ENCODE assay signal across 8 cellular contexts in the genomic region with DNA sequence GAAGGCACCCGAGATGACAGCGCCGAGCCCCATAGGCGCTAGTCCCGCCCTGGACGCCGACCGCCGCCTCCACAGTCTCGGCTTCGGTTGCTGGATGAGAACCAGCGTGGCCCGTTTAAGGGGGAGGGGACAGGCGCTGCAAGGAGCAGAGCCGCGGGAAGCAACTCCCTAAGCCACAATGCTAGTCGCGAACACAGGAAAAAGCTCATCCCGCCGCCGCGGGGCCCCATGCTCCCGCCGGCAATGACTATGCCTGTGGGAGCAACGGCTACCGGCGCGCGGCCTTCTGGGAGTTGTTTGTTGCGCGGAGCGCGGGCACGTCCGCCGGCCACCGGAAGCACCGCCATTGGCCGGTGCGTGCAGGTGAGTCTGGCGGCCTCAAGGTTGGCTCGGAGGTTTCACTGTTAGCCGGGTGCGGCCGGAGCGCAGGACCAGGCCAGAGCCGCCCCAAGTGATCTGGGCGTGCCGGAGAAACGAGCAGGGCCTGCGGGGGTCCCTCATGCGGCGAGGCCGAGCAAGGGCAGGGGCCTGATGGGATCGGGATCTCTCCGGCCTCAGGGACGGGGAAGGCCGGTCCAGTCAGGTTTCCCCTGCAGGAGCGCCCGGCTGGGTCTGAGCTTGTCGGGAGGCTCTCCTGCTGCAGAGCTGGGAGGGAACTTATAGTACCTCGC. TPM values are rescaled to one million over a fixed set of nuclear protein-coding genes. Genes with fewer than 3 reads are reported as not detected.
A peak's percentile ranks its signal among the peaks of the same experiment; 100 is the strongest.
DNase-seq lines count a peak whose midpoint lies in the region; ATAC-seq, FAIRE-seq and TF ChIP-seq lines count a peak whose summit lies in the region.

A gene (plus strand): TSS at position 331 of the 671 bp plus-strand sequence. CDS start 15,110 bp downstream, outside the sequence.

- peaks cover 18% of the 10 kb centered on the region for H3K4me1 Mint-ChIP-seq in HFFc6 (ENCODE audit: low read depth)

- no TSS peak for BruUV-seq in GM12878 (replicated peaks; lab: Mats Ljungman, UMichigan)

- H3K79me2 ChIP-seq in GM12878 (ENCODE audit: control insufficient read depth, insufficient read depth, low read length) = peaks cover 25% of the 10 kb centered on the region

- peaks cover 56% of the 10 kb centered on the region for H3K36me3 Mint-ChIP-seq in HFFc6 (ENCODE audit: low read depth)

- POLR2A ChIA-PET in GM10248 (lab: Yijun Ruan, JAX) = no interaction called here
- POLR2A ChIA-PET in GM12878 (lab: Charles Lee) = interaction anchor here (0.6 to 1.7 kb wide), 6 partner anchors 52 to 796 kb away, joined by 3 to 5 read pairs (median 4); a partner anchor contains a TSS
- POLR2A ChIA-PET in HEK293T (lab: Yijun Ruan, JAX) = interaction anchor here (0.6 to 2.6 kb wide), 9 partner anchors 11 to 290 kb away, joined by 3 to 13 read pairs (median 5); a partner anchor contains a TSS

- peaks cover 19% of the 10 kb centered on the region; the same call in 2 of the 3 replicates for H3K9me3 ChIP-seq in GM12878 (replicated peaks; ENCODE audit: control insufficient read depth, insufficient read depth, low read length)
- no peaks in the 10 kb centered on the region for H3K9me3 ChIP-seq in iPS DF 6.9 (ENCODE audit: control insufficient read depth, insufficient read depth, low read length)
- H3K9me3 ChIP-seq in sigmoid colon = peaks cover 4 to 20% (median 12%) of the 10 kb centered on the region in 4 donors

- ATAC-seq in GM12878 = peak; percentile 98

- under 1% methylated on average over 62 of the region's 62 CpGs for WGBS in GM12878 (ENCODE audit: insufficient coverage, insufficient replicate concordance, low lambda C conversion rate, missing lambda C conversion rate)
- WGBS in iPS DF 6.9 (ENCODE audit: insufficient coverage, insufficient read length) = no CpG with 5 or more reads among the region's 62 CpGs
- 0% methylated on average over 62 of the region's 62 CpGs for WGBS in sigmoid colon, 2 donors

- intact Hi-C loops in GM12878 (cut with micrococcal nuclease; ENCODE audit: unreplicated experiment) (loop anchor here (10.0 kb wide), 1 partner anchor 76 kb away; a partner anchor contains a TSS), sigmoid colon (cut with DNase I) (no loop called here)

- H3K27ac ChIP-seq in GM12878 (ENCODE audit: control insufficient read depth, insufficient read depth) = peak within 1 kb of the TSS; percentile 88
- H3K27ac ChIP-seq in iPS DF 6.9 (ENCODE audit: low read length) = no peak within 1 kb of the TSS
- H3K27ac ChIP-seq in sigmoid colon = peak within 1 kb of the TSS; percentile 74 to 82 (median 75)

- H3K9me3 Mint-ChIP-seq in HFFc6 = peaks cover 66% of the 10 kb centered on the region

- H4K20me1 ChIP-seq in GM12878 (ENCODE audit: control insufficient read depth, insufficient read depth) = no peaks in the 10 kb centered on the region

- CTCF ChIA-PET in GM10248 (lab: Yijun Ruan, JAX) = interaction anchor here (1.0 to 2.1 kb wide), 2 partner anchors 8 to 9 kb away, joined by 3 to 6 read pairs; no protein-coding TSS in a partner anchor
- CTCF ChIA-PET in GM12878 (lab: Yijun Ruan, JAX) = interaction anchor here (0.8 to 1.5 kb wide), 5 partner anchors 35 to 292 kb away, joined by 3 to 5 read pairs (median 3); a partner anchor contains a TSS
- CTCF ChIA-PET in HEK293T (lab: Yijun Ruan, JAX) = no interaction called here

- no peak for TF ChIP-seq RAD21 in GM12878 (IDR thresholded peaks at IDR 0.05; ENCODE audit: insufficient read depth, low read depth, low read length)

- H3K4me3 ChIP-seq in GM12878 (peak within 1 kb of the TSS; percentile 85), iPS DF 6.9 (ENCODE audit: low read length) (peak within 1 kb of the TSS; percentile 81), sigmoid colon (peak within 1 kb of the TSS; percentile 68 to 89 (median 68))

- H3K4me2 ChIP-seq in GM12878 (ENCODE audit: control insufficient read depth, insufficient read depth) = peak within 1 kb of the TSS; percentile 96

- H3K27me3 ChIP-seq in GM12878 (replicated peaks in 1 of 2; ENCODE audit: control insufficient read depth in 2 of 2, insufficient read depth in 2 of 2, low read length in 1 of 2) (no peaks in the 10 kb centered on the region), iPS DF 6.9 (ENCODE audit: control insufficient read depth, insufficient read depth, low read length) (no peaks in the 10 kb centered on the region), sigmoid colon (no peaks in the 10 kb centered on the region)

- SMC1A ChIA-PET in GM12878 (lab: Charles Lee; ENCODE audit: uncharacterized antibody, unreplicated experiment) = interaction anchor here (0.8 to 1.5 kb wide), 3 partner anchors 33 to 291 kb away, joined by 3 to 4 read pairs (median 3); a partner anchor contains a TSS

- peak within 1 kb of the TSS; percentile 96 for H3K4me3 Mint-ChIP-seq in HFFc6

- peaks cover 7% of the 10 kb centered on the region for H3K27me3 Mint-ChIP-seq in HFFc6 (ENCODE audit: insufficient read depth)

- TF ChIP-seq CTCF in GM10248 (IDR thresholded peaks at IDR 0.05; ENCODE audit: control extremely low read depth, extremely low read depth, low read depth, missing control alignments) = no peak
- peak; percentile 58 for TF ChIP-seq CTCF in HFFc6 (IDR thresholded peaks at IDR 0.05)
- TF ChIP-seq CTCF in GM12878 (IDR thresholded peaks at IDR 0.05 in 2 of 3, conservative IDR thresholded peaks at IDR 0.05 in 1 of 3; ENCODE audit: control insufficient read depth in 2 of 3, extremely low read depth in 1 of 3, insufficient read depth in 1 of 3, low read depth in 3 of 3, low read length in 3 of 3) = peak in 1 of 3 experiments; percentile 21; a peak in 1 of 6 replicates
- no peak for TF ChIP-seq CTCF in sigmoid colon (IDR thresholded peaks at IDR 0.05)

- RAD21 ChIA-PET in GM12878 (lab: Charles Lee; ENCODE audit: unreplicated experiment) = interaction anchor here (0.7 kb wide), 1 partner anchor 134 kb away, joined by 3 read pairs; a partner anchor contains a TSS

- peak; percentile 92 for TF ChIP-seq POLR2A in GM12878 (IDR thresholded peaks at IDR 0.05; ENCODE audit: low read depth, low read length)
- TF ChIP-seq POLR2A in sigmoid colon (IDR thresholded peaks at IDR 0.05) = peak in 1 of 2 donors; percentile 33

- TF ChIP-seq EP300 in GM12878 (IDR thresholded peaks at IDR 0.05; ENCODE audit: borderline replicate concordance in 1 of 2, control insufficient read depth in 1 of 2, low read depth in 2 of 2, low read length in 2 of 2) = no peak
- no peak for TF ChIP-seq EP300 in sigmoid colon (IDR thresholded peaks at IDR 0.05)

- peaks cover 15 to 30% of the 10 kb centered on the region in 2 experiments for H3K36me3 ChIP-seq in GM12878 (ENCODE audit: control insufficient read depth in 2 of 2, insufficient read depth in 2 of 2, low read length in 1 of 2)
- peaks cover 19% of the 10 kb centered on the region for H3K36me3 ChIP-seq in iPS DF 6.9 (ENCODE audit: control insufficient read depth, insufficient read depth, low read length)
- H3K36me3 ChIP-seq in sigmoid colon = peaks cover 21 to 40% (median 35%) of the 10 kb centered on the region in 4 donors

- in situ Hi-C loops in GM12878 (cut with MboI) = no loop called here

- H2AFZ ChIP-seq in GM12878 (ENCODE audit: control insufficient read depth, low read depth, low read length) = peak within 1 kb of the TSS; percentile 98

- DNase-seq in GM10248 (ENCODE audit: extremely low spot score) (peak; percentile 90), HFFc6 (peak; percentile 75), NCI-H1436 treated with DMSO at 0.1 percent for 48 hours (lab: John Stamatoyannopoulos, UW) (peak; percentile 25), T1000 (lab: John Stamatoyannopoulos, UW) (peak; percentile 66), GM12878 (ENCODE audit: low read depth, low spot score) (peak; percentile 9), iPS DF 6.9 (ENCODE audit: low read depth, low spot score) (no peak), sigmoid colon (peak; percentile 80), HEK293T (ENCODE audit: extremely low spot score) (no peak)

- H3K27ac Mint-ChIP-seq in HFFc6 = peak within 1 kb of the TSS; percentile 94

- H3K9ac ChIP-seq in GM12878 (ENCODE audit: control insufficient read depth, insufficient read depth, low read length) = peak within 1 kb of the TSS; percentile 90

- H3K4me1 ChIP-seq in GM12878 (ENCODE audit: control insufficient read depth, insufficient read depth, low read length) = peaks cover 9% of the 10 kb centered on the region
- peaks cover 2% of the 10 kb centered on the region; the same call in 1 of the 2 replicates for H3K4me1 ChIP-seq in iPS DF 6.9 (ENCODE audit: control insufficient read depth, insufficient read depth, low read length)
- peaks cover 0 to 16% (median 13%) of the 10 kb centered on the region in 4 donors for H3K4me1 ChIP-seq in sigmoid colon

- no peak for FAIRE-seq in GM12878 (lab: Jason Lieb, UNC)

TF ChIP-seq in GM12878, 131 proteins besides CTCF, POLR2A, EP300 and RAD21 (continues in another document):
- TF ChIP-seq KDM1A (IDR thresholded peaks at IDR 0.05; ENCODE audit: borderline replicate concordance) = no peak
- no peak for TF ChIP-seq ETV6 (conservative IDR thresholded peaks at IDR 0.05 in 1 of 2, IDR thresholded peaks at IDR 0.05 in 1 of 2; ENCODE audit: borderline replicate concordance in 1 of 2, low read depth in 1 of 2)

TF ChIP-seq in HEK293T, 16 proteins besides CTCF, POLR2A, EP300 and RAD21 (continues in another document):
- TF ChIP-seq FOXA1 (IDR thresholded peaks at IDR 0.05) (no peak), HDGF (IDR thresholded peaks at IDR 0.05; ENCODE audit: borderline replicate concordance) (no peak), NFRKB (IDR thresholded peaks at IDR 0.05) (no peak), ARNT (IDR thresholded peaks at IDR 0.05) (no peak), TARDBP (IDR thresholded peaks at IDR 0.05) (no peak), FOXM1 (IDR thresholded peaks at IDR 0.05; ENCODE audit: borderline replicate concordance) (no peak)

RNA-seq across cellular contexts. Expression of the gene that starts here (rescaled TPM):
- 10 to 100 TPM; 26.5 to 32.5 (median 29.9) TPM for total RNA-seq in HFFc6 (2021; fragmentation: NEBNext Ultra II Directional; extraction: Animal tissue kit (Norgen Biotek cat#: 25700))
- total RNA-seq in GM12878 (2013; cell fraction: nucleolus; rRNA removed) = 268 and 299 TPM in 2 replicates
- total RNA-seq in GM12878 (2014; rRNA removed) (56.8 and 67.4 TPM in 2 replicates), GM12878 (2014; rRNA removed; fragmentation: Illumina TruSeq; extraction: Trizol) (56.6 and 61.2 TPM in 2 replicates), GM12878 (2021) (35.9 and 42.1 TPM in 2 replicates), sigmoid colon (10 to 100 TPM; 25.8 to 45.1 (median 34.8) TPM)
- 70.8 TPM for polyA plus RNA-seq in GM12878 (2011; ENCODE audit: low read depth)
- polyA plus RNA-seq in GM12878 (2011; rRNA removed) (58.3 and 70.1 TPM in 2 replicates), GM12878 (2014; fragmentation: Illumina TruSeq; extraction: Trizol) (29.6 and 43.1 TPM in 2 replicates), GM12878 (2014; fragmentation: Nextera tagmentation; extraction: Ambion mirVana) (10 to 100 TPM; 27.3 to 34.9 TPM), GM12878 (2014; rRNA removed) (53.6 and 57.0 TPM in 2 replicates), GM12878 (2016; fragmentation: Nextera tagmentation; extraction: Ambion mirVana) (10 to 100 TPM; 34.9 to 36.1 TPM), sigmoid colon (10 to 100 TPM; 16.4 to 28.6 (median 20.4) TPM)
- polyA plus RNA-seq in GM12878 (2011; cell fraction: cytosol; rRNA removed) = 77.2 and 85.3 TPM in 2 replicates
- 53.4 and 62.8 TPM in 2 replicates for polyA plus RNA-seq in GM12878 (2011; cell fraction: nucleus; rRNA removed)
- 27.4 and 39.8 TPM in 2 replicates for polyA plus RNA-seq in GM12878 (2012)
- polyA minus RNA-seq in GM12878 (2011; rRNA and poly(A)+ RNA removed) = 61.0 and 85.8 TPM in 2 replicates
- 20.3 and 23.6 TPM in 2 replicates for polyA minus RNA-seq in GM12878 (2011; cell fraction: cytosol; rRNA and poly(A)+ RNA removed)
- 48.8 and 73.8 TPM in 2 replicates for polyA minus RNA-seq in GM12878 (2011; cell fraction: nucleus; rRNA and poly(A)+ RNA removed)

Comparison
In these comparisons a context has a peak if more than half of its experiments do, and no peak if none do; other contexts are left out.
1. DNase-seq: peak in GM10248 (single experiment), HFFc6 (single experiment), NCI-H1436 treated with DMSO at 0.1 percent for 48 hours (single experiment), T1000 (single experiment), GM12878 (single experiment) and sigmoid colon (single experiment); none in iPS DF 6.9 (single experiment) and HEK293T (single experiment).
2. Peak in every context shown above with its lines, with median percentiles within 50 percentile points of each other: H3K4me3 ChIP-seq.